In genomic region chr2:29774624-29775023, GRCh38 we compare ENCODE assay signal across 34 cellular contexts.
"Had no signal": no experiment of that assay in that cellular context is flagged by ENCODE, and none has a peak within 500 bp of the region (broad histone marks: within the 10 kb centered on the region; RNA-seq: fewer than 3 reads in every experiment).

No MANE protein-coding gene starts in this region.

- DNase-seq: activated B cell treated with CpG ODN at 0.5 μM for 24 hours; activated CD4-positive, alpha-beta memory T cell treated with anti-CD3 and anti-CD28 coated beads for 36 hours; activated CD4-positive, alpha-beta T cell treated with anti-CD3 and anti-CD28 coated beads for 4 hours; activated CD4-positive, alpha-beta T cell treated with anti-CD3 and anti-CD28 coated beads, Interleukin-2, amount 10 ng/mL, durations not matched to agents 24 days and 14 days; activated CD4-positive, alpha-beta T cell treated with anti-CD3 and anti-CD28 coated beads, Interleukin-2, amount 50 U/mL, for 1 hour; activated CD4-positive, alpha-beta T cell treated with anti-CD3 and anti-CD28 coated beads, Interleukin-2, amount 50 U/mL, for 4 hours; activated CD4-positive, CD25-positive, alpha-beta regulatory T cell treated with anti-CD3 and anti-CD28 coated beads, Interleukin-2, amount 50 U/mL, for 72 hours; activated CD8-positive, alpha-beta memory T cell treated with anti-CD3 and anti-CD28 coated beads, Interleukin-2, amount 50 U/mL, for 4 hours; activated CD8-positive, alpha-beta T cell treated with anti-CD3 and anti-CD28 coated beads for 36 hours; activated effector memory CD4-positive, alpha-beta T cell treated with anti-CD3 and anti-CD28 coated beads, Interleukin-2, amount 50 U/mL, for 16 hours; activated gamma-delta T cell treated with Interleukin-2 at 50 U/mL for 16 hours; activated naive CD4-positive, alpha-beta T cell; activated naive CD4-positive, alpha-beta T cell treated with anti-CD3 and anti-CD28 coated beads for 36 hours; activated naive CD4-positive, alpha-beta T cell treated with anti-CD3 and anti-CD28 coated beads, Interleukin-2, amount 50 U/mL, for 16 hours; activated naive CD8-positive, alpha-beta T cell treated with anti-CD3 and anti-CD28 coated beads for 36 hours; activated T-cell treated with anti-CD3 and anti-CD28 coated beads for 4 hours; activated T-cell treated with anti-CD3 and anti-CD28 coated beads, Interleukin-2, amount 50 U/mL, for 1 hour; activated T-cell treated with anti-CD3 and anti-CD28 coated beads, Interleukin-2, amount 50 U/mL, for 4 hours; activated T-cell treated with anti-CD3 and anti-CD28 coated beads, Interleukin-2, amount 50 U/mL, for 72 hours; adrenal gland; amniotic stem cell; aorta; body of pancreas; brain microvascular endothelial cell; central memory CD4-positive, alpha-beta T cell; T-helper 2 cell; T-helper 9 cell had no signal

- H3K27ac Mint-ChIP-seq: activated B cell treated with CpG ODN at 0.5 μM for 24 hours; activated CD4-positive, alpha-beta memory T cell treated with anti-CD3 and anti-CD28 coated beads for 36 hours; activated CD4-positive, alpha-beta T cell treated with anti-CD3 and anti-CD28 coated beads, Interleukin-2, amount 10 ng/mL, durations not matched to agents 24 days and 14 days; activated CD8-positive, alpha-beta T cell treated with anti-CD3 and anti-CD28 coated beads for 36 hours; activated naive CD4-positive, alpha-beta T cell treated with anti-CD3 and anti-CD28 coated beads for 36 hours; activated naive CD4-positive, alpha-beta T cell treated with anti-CD3 and anti-CD28 coated beads, Interleukin-2, amount 50 U/mL, for 72 hours; activated naive CD8-positive, alpha-beta T cell treated with anti-CD3 and anti-CD28 coated beads for 36 hours; activated T-cell treated with anti-CD3 and anti-CD28 coated beads, Interleukin-2, amount 50 U/mL, for 72 hours; activated T-helper 1 cell treated with anti-CD3 and anti-CD28 coated beads, Interleukin-12 subunit alpha, Interleukin-12 subunit beta, Interleukin-2, Interleukin-4 antibody, amounts not matched to agents 30 ng/mL and 10 ng/mL and 1 ng/mL, durations not matched to agents 14 hours and 24 hours and 36 hours; activated T-helper 17 cell treated with anti-CD3 and anti-CD28 coated beads, Interleukin-2, amount 50 U/mL, for 72 hours; T-helper 1 cell treated with Interleukin-12 subunit alpha and Interleukin-12 subunit beta and Interleukin-4 antibody, amounts not matched to agents 30 μg/mL and 1 μg/mL, for 36 hours; T-helper 2 cell treated with Interferon-gamma antibody and Interleukin-4, amounts not matched to agents 5 μg/mL and 100 μg/mL, for 36 hours had no signal

- ATAC-seq: activated CD8-positive, alpha-beta T cell treated with anti-CD3 and anti-CD28 coated beads for 36 hours; activated naive CD4-positive, alpha-beta T cell treated with anti-CD3 and anti-CD28 coated beads, Interleukin-2, amount 50 U/mL, for 72 hours; activated T-cell treated with anti-CD3 and anti-CD28 coated beads, Interleukin-2, amount 50 U/mL, for 4 hours; activated T-cell treated with anti-CD3 and anti-CD28 coated beads, Interleukin-2, amount 50 U/mL, for 72 hours; activated T-helper 17 cell treated with anti-CD3 and anti-CD28 coated beads, Interleukin-2, amount 50 U/mL, for 72 hours; body of pancreas had no signal

- H3K4me1 ChIP-seq: adrenal gland, breast epithelium had no signal

- H3K4me3 Mint-ChIP-seq: activated B cell treated with CpG ODN at 0.5 μM for 24 hours; activated CD4-positive, alpha-beta memory T cell treated with anti-CD3 and anti-CD28 coated beads for 36 hours; activated CD4-positive, alpha-beta T cell treated with anti-CD3 and anti-CD28 coated beads, Interleukin-2, amount 10 ng/mL, durations not matched to agents 24 days and 14 days; activated CD8-positive, alpha-beta T cell treated with anti-CD3 and anti-CD28 coated beads for 36 hours; activated naive CD4-positive, alpha-beta T cell treated with anti-CD3 and anti-CD28 coated beads for 36 hours; activated naive CD8-positive, alpha-beta T cell treated with anti-CD3 and anti-CD28 coated beads for 36 hours; activated T-cell treated with anti-CD3 and anti-CD28 coated beads, Interleukin-2, amount 50 U/mL, for 4 hours; activated T-cell treated with anti-CD3 and anti-CD28 coated beads, Interleukin-2, amount 50 U/mL, for 72 hours; activated T-helper 1 cell treated with anti-CD3 and anti-CD28 coated beads, Interleukin-12 subunit alpha, Interleukin-12 subunit beta, Interleukin-2, Interleukin-4 antibody, amounts not matched to agents 30 ng/mL and 10 ng/mL and 1 ng/mL, durations not matched to agents 14 hours and 24 hours and 36 hours; activated T-helper 17 cell treated with anti-CD3 and anti-CD28 coated beads, Interleukin-2, amount 50 U/mL, for 72 hours; T-helper 1 cell treated with Interleukin-12 subunit alpha and Interleukin-12 subunit beta and Interleukin-4 antibody, amounts not matched to agents 30 μg/mL and 1 μg/mL, for 36 hours; T-helper 2 cell treated with Interferon-gamma antibody and Interleukin-4, amounts not matched to agents 5 μg/mL and 100 μg/mL, for 36 hours had no signal

- H3K4me3 ChIP-seq: adrenal gland, body of pancreas, breast epithelium had no signal

- H3K36me3 ChIP-seq: adrenal gland, brain microvascular endothelial cell, breast epithelium had no signal

- H3K9me3 Mint-ChIP-seq: activated B cell treated with CpG ODN at 0.5 μM for 24 hours; activated CD4-positive, alpha-beta memory T cell treated with anti-CD3 and anti-CD28 coated beads for 36 hours; activated CD4-positive, alpha-beta T cell treated with anti-CD3 and anti-CD28 coated beads, Interleukin-2, amount 10 ng/mL, durations not matched to agents 24 days and 14 days; activated CD8-positive, alpha-beta T cell treated with anti-CD3 and anti-CD28 coated beads for 36 hours; activated naive CD4-positive, alpha-beta T cell treated with anti-CD3 and anti-CD28 coated beads for 36 hours; activated naive CD4-positive, alpha-beta T cell treated with anti-CD3 and anti-CD28 coated beads, Interleukin-2, amount 50 U/mL, for 72 hours; activated naive CD8-positive, alpha-beta T cell treated with anti-CD3 and anti-CD28 coated beads for 36 hours; activated T-cell treated with anti-CD3 and anti-CD28 coated beads, Interleukin-2, amount 50 U/mL, for 4 hours; activated T-cell treated with anti-CD3 and anti-CD28 coated beads, Interleukin-2, amount 50 U/mL, for 72 hours; activated T-helper 1 cell treated with anti-CD3 and anti-CD28 coated beads, Interleukin-12 subunit alpha, Interleukin-12 subunit beta, Interleukin-2, Interleukin-4 antibody, amounts not matched to agents 30 ng/mL and 10 ng/mL and 1 ng/mL, durations not matched to agents 14 hours and 24 hours and 36 hours; activated T-helper 17 cell treated with anti-CD3 and anti-CD28 coated beads, Interleukin-2, amount 50 U/mL, for 72 hours; T-helper 1 cell treated with Interleukin-12 subunit alpha and Interleukin-12 subunit beta and Interleukin-4 antibody, amounts not matched to agents 30 μg/mL and 1 μg/mL, for 36 hours; T-helper 2 cell treated with Interferon-gamma antibody and Interleukin-4, amounts not matched to agents 5 μg/mL and 100 μg/mL, for 36 hours had no signal

- H3K27ac ChIP-seq: adrenal gland, body of pancreas, brain microvascular endothelial cell, breast epithelium, VCaP had no signal

- H3K4me1 Mint-ChIP-seq: activated B cell treated with CpG ODN at 0.5 μM for 24 hours; activated CD4-positive, alpha-beta T cell treated with anti-CD3 and anti-CD28 coated beads, Interleukin-2, amount 10 ng/mL, durations not matched to agents 24 days and 14 days; activated naive CD8-positive, alpha-beta T cell treated with anti-CD3 and anti-CD28 coated beads for 36 hours; activated T-helper 17 cell treated with anti-CD3 and anti-CD28 coated beads, Interleukin-2, amount 50 U/mL, for 72 hours had no signal

- H3K9me3 ChIP-seq: adrenal gland, body of pancreas, breast epithelium had no signal

- H3K36me3 Mint-ChIP-seq: activated CD4-positive, alpha-beta memory T cell treated with anti-CD3 and anti-CD28 coated beads for 36 hours; activated naive CD4-positive, alpha-beta T cell treated with anti-CD3 and anti-CD28 coated beads, Interleukin-2, amount 50 U/mL, for 72 hours; activated naive CD8-positive, alpha-beta T cell treated with anti-CD3 and anti-CD28 coated beads for 36 hours had no signal

- H3K27me3 ChIP-seq: adrenal gland, body of pancreas, brain microvascular endothelial cell, breast epithelium had no signal
